ENCODE assay signal across 31 cellular contexts in the genomic region with DNA sequence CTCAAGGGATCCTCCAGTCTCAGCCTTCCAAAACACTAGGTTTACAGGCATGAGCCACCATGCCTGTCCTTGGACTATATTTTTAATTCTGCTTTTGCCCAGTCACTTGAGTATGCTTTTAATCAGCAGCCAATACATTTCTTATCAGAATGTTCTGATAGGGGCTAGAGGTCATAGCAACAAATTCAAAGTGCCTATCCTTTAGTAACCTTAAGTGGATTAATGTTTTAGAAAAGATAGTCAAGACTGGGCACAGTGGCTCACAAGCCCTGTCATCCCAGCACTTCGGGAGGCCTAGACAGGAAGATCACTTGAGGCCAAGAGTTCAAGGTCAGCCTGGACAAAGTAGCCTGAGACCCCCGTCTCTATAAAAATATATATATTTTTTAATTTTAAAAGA.
"Had no signal": no experiment of that assay in that cellular context is flagged by ENCODE, and none has a peak within 500 bp of the region (broad histone marks: within the 10 kb centered on the region; RNA-seq: fewer than 3 reads in every experiment).

No MANE protein-coding gene starts in this region.

- H3K9me3 Mint-ChIP-seq: activated B cell treated with CpG ODN at 0.5 μM for 24 hours; activated CD8-positive, alpha-beta T cell treated with anti-CD3 and anti-CD28 coated beads for 36 hours; activated naive CD4-positive, alpha-beta T cell treated with anti-CD3 and anti-CD28 coated beads for 36 hours; activated T-helper 1 cell treated with anti-CD3 and anti-CD28 coated beads, Interleukin-12 subunit alpha, Interleukin-12 subunit beta, Interleukin-2, Interleukin-4 antibody, amounts not matched to agents 30 ng/mL and 10 ng/mL and 1 ng/mL, durations not matched to agents 14 hours and 24 hours and 36 hours; activated T-helper 2 cell treated with anti-CD3 and anti-CD28 coated beads, Interferon-gamma antibody, Interleukin-2, Interleukin-4, amounts not matched to agents 10 μg/mL and 5 μg/mL and 100 μg/mL, durations not matched to agents 14 hours and 24 hours and 36 hours; endodermal cell; T-helper 2 cell treated with Interferon-gamma antibody and Interleukin-4, amounts not matched to agents 5 μg/mL and 100 μg/mL, for 36 hours had no signal

- DNase-seq: activated B cell treated with CpG ODN at 0.5 μM for 24 hours; activated CD4-positive, alpha-beta T cell treated with anti-CD3 and anti-CD28 coated beads for 48 hours; activated CD4-positive, alpha-beta T cell treated with anti-CD3 and anti-CD28 coated beads, Interleukin-2, amount 50 U/mL, for 1 hour; activated CD4-positive, alpha-beta T cell treated with anti-CD3 and anti-CD28 coated beads, Interleukin-2, amount 50 U/mL, for 48 hours; activated CD8-positive, alpha-beta memory T cell treated with anti-CD3 and anti-CD28 coated beads for 24 hours; activated CD8-positive, alpha-beta memory T cell treated with anti-CD3 and anti-CD28 coated beads, Interleukin-2, amount 50 U/mL, for 4 hours; activated CD8-positive, alpha-beta T cell treated with anti-CD3 and anti-CD28 coated beads for 36 hours; activated effector memory CD4-positive, alpha-beta T cell treated with anti-CD3 and anti-CD28 coated beads, Interleukin-2, amount 50 U/mL, for 16 hours; activated naive CD4-positive, alpha-beta T cell treated with anti-CD3 and anti-CD28 coated beads for 36 hours; activated T-cell treated with anti-CD3 and anti-CD28 coated beads, Interleukin-2, amount 50 U/mL, for 48 hours; amygdala; aorta; body of pancreas; central memory CD4-positive, alpha-beta T cell; cerebellar nuclear complex; colonic mucosa; effector CD8-positive, alpha-beta T cell; foreskin keratinocyte; gastrocnemius medialis; glutamatergic neuron; heart left ventricle; T-helper 1 cell; T-helper 17 cell; T1000; WERI-Rb-1 had no signal

- H3K27ac Mint-ChIP-seq: activated B cell treated with CpG ODN at 0.5 μM for 24 hours; activated CD8-positive, alpha-beta T cell treated with anti-CD3 and anti-CD28 coated beads for 36 hours; activated naive CD4-positive, alpha-beta T cell treated with anti-CD3 and anti-CD28 coated beads for 36 hours; activated naive CD8-positive, alpha-beta T cell; activated T-helper 1 cell treated with anti-CD3 and anti-CD28 coated beads, Interleukin-12 subunit alpha, Interleukin-12 subunit beta, Interleukin-2, Interleukin-4 antibody, amounts not matched to agents 30 ng/mL and 10 ng/mL and 1 ng/mL, durations not matched to agents 14 hours and 24 hours and 36 hours; activated T-helper 2 cell treated with anti-CD3 and anti-CD28 coated beads, Interferon-gamma antibody, Interleukin-2, Interleukin-4, amounts not matched to agents 10 μg/mL and 5 μg/mL and 100 μg/mL, durations not matched to agents 14 hours and 24 hours and 36 hours; endodermal cell; T-helper 17 cell; T-helper 2 cell treated with Interferon-gamma antibody and Interleukin-4, amounts not matched to agents 5 μg/mL and 100 μg/mL, for 36 hours had no signal

- H3K4me1 Mint-ChIP-seq: endodermal cell had no signal

- ATAC-seq: activated CD4-positive, CD25-positive, alpha-beta regulatory T cell treated with anti-CD3 and anti-CD28 coated beads, Interleukin-2, amount 50 U/mL, for 24 hours; activated CD8-positive, alpha-beta T cell treated with anti-CD3 and anti-CD28 coated beads for 36 hours; body of pancreas; foreskin keratinocyte; gastrocnemius medialis; T-helper 17 cell had no signal

- H3K27me3 Mint-ChIP-seq: activated B cell treated with CpG ODN at 0.5 μM for 24 hours; activated CD8-positive, alpha-beta T cell treated with anti-CD3 and anti-CD28 coated beads for 36 hours; activated naive CD8-positive, alpha-beta T cell; T-helper 17 cell had no signal

- H3K4me3 Mint-ChIP-seq: activated B cell treated with CpG ODN at 0.5 μM for 24 hours; activated CD8-positive, alpha-beta T cell treated with anti-CD3 and anti-CD28 coated beads for 36 hours; activated naive CD4-positive, alpha-beta T cell treated with anti-CD3 and anti-CD28 coated beads for 36 hours; activated naive CD8-positive, alpha-beta T cell; activated T-helper 1 cell treated with anti-CD3 and anti-CD28 coated beads, Interleukin-12 subunit alpha, Interleukin-12 subunit beta, Interleukin-2, Interleukin-4 antibody, amounts not matched to agents 30 ng/mL and 10 ng/mL and 1 ng/mL, durations not matched to agents 14 hours and 24 hours and 36 hours; endodermal cell; T-helper 17 cell; T-helper 2 cell treated with Interferon-gamma antibody and Interleukin-4, amounts not matched to agents 5 μg/mL and 100 μg/mL, for 36 hours had no signal
